Comparison of ENCODE assay signal across 8 cellular contexts in the genomic region with DNA sequence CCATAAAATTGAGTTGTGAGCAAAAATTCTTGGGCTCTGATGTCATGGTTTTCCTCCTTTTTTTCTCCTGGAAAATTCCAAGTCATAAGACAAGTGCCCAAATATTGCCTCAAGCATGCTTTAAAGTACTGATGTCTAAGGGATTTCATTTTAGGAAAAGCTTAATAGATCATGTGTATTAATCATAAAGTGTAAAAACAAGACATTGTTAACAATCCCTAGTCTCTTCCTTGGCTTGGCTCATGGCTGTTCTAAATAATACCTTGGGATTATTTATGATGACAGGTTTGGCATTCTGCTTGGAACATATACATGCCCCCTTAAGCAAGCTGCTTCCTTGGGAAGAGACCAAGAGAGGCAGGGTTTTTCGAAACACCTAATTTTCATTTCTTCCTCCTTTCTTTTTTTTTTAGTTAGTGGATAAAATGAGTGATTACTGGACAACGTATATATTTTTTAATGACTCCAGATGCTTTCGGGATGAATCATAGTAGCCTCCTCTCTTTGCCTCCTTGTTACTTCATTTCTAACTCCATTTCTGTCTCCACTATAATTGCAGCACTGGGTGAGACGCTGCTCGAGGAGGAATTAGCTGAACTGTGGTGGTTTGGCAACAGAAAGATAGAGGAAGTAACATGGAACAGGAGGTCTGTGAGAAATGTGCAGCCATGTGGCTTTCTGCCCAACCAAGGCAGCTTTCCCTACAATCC.
DNase-seq lines count a peak whose midpoint lies in the region; ATAC-seq and TF ChIP-seq lines count a peak whose summit lies in the region.

No MANE protein-coding gene starts in this region.

- ATAC-seq in omental fat pad (ENCODE audit: low FRiP score): peak; percentile 27
- no peak for ATAC-seq in GM21390 (IDR thresholded peaks at IDR 0.05; ENCODE audit: unreplicated experiment)

- no peak for TF ChIP-seq CTCF in NB4 (IDR thresholded peaks at IDR 0.05; ENCODE audit: low read depth, low read length)
- TF ChIP-seq CTCF in omental fat pad (IDR thresholded peaks at IDR 0.05): no peak

- peak; percentile 76 for DNase-seq in GM03348 (ENCODE audit: low spot score)
- peak; percentile 86 for DNase-seq in NB4 (ENCODE audit: low read depth)
- DNase-seq in cerebellum (ENCODE audit: low spot score): peak; percentile 75
- no peak for DNase-seq in omental fat pad (ENCODE audit: low spot score)
- DNase-seq in activated effector memory CD4-positive, alpha-beta T cell treated with Interleukin-2 at 50 U/mL for 16 hours: no peak
- no peak for DNase-seq in activated CD8-positive, alpha-beta memory T cell treated with anti-CD3 and anti-CD28 coated beads, Interleukin-2, amount 50 U/mL, for 4 hours
- DNase-seq in NCI-H2029 (lab: John Stamatoyannopoulos, UW): no peak

- H3K4me3 ChIP-seq in NB4 (ENCODE audit: low read depth, low read length): no peak overlapping the region

- no peak for TF ChIP-seq POLR2A in NB4 (IDR thresholded peaks at IDR 0.05; ENCODE audit: extremely low read depth, insufficient read length)

Comparison
In these comparisons a context has a peak if more than half of its experiments do, and no peak if none do; other contexts are left out.
1. DNase-seq: peak in GM03348 (single experiment), NB4 (single experiment) and cerebellum (single experiment); none in omental fat pad (single experiment), activated effector memory CD4-positive, alpha-beta T cell treated with Interleukin-2 at 50 U/mL for 16 hours (single experiment), activated CD8-positive, alpha-beta memory T cell treated with anti-CD3 and anti-CD28 coated beads, Interleukin-2, amount 50 U/mL, for 4 hours (single experiment) and NCI-H2029 (single experiment).